Comparison of ENCODE assay signal across 19 cellular contexts in the genomic region with DNA sequence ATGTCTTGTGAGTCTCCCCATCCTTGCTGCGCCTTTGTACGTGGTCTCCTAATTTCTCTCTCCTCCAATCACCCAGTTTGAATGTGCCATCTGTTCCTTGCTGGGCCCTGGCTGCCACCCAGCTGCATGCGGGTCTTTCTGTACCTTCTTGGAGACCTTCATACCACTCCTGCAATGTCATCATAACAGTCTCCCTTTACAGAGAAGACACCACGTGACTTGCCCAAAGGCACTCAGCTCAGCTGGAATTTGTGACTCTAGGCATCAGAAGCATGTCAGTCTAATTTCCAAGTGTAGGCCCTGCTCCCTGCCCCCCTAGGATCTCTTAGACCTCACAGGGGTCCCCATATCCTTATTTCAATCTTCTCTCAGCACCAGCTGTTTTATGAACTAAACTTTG.
"Had no signal": no experiment of that assay in that cellular context is flagged by ENCODE, and none has a peak within 500 bp of the region (broad histone marks: within the 10 kb centered on the region; RNA-seq: fewer than 3 reads in every experiment).

No MANE protein-coding gene starts in this region.

- H3K36me3 ChIP-seq: heart left ventricle, neutrophil, uterus had no signal

- H3K4me3 ChIP-seq: dorsolateral prefrontal cortex, heart left ventricle, lung, psoas muscle, skin epidermis, uterus had no signal

- H3K27ac ChIP-seq: dorsolateral prefrontal cortex, heart left ventricle, neutrophil, psoas muscle, skin epidermis, uterus had no signal

- DNase-seq: cortex of kidney; dorsolateral prefrontal cortex; effector CD8-positive, alpha-beta T cell; foreskin melanocyte; heart left ventricle; hippocampal formation; left colon; left ventricle myocardium superior; mesenchymal stem cell; midbrain; nephron progenitor cell; psoas muscle; retina; stimulated activated CD4-positive, alpha-beta T cell treated with anti-CD3 and anti-CD28 coated beads, Interleukin-12 subunit alpha, Interleukin-12 subunit beta, amount 100 ng/mL, for 4 hours; stimulated activated naive CD4-positive, alpha-beta T cell treated with Interleukin-2 at 50 U/mL for 16 hours; uterus had no signal

- H3K27me3 ChIP-seq: neutrophil, uterus had no signal

- H3K4me1 ChIP-seq: heart left ventricle, psoas muscle, uterus had no signal

- H3K9me3 ChIP-seq: neutrophil, psoas muscle, uterus had no signal
